In genomic region chr2:241224068-241224850, GRCh38 we compare ENCODE assay signal across 10 cellular contexts. TPM values are rescaled to one million over a fixed set of nuclear protein-coding genes. Genes with fewer than 3 reads are reported as not detected.
DNase-seq lines count a peak whose midpoint lies in the region; ATAC-seq, FAIRE-seq and TF ChIP-seq lines count a peak whose summit lies in the region.
"Had no signal": no experiment of that assay in that cellular context is flagged by ENCODE, and none has a peak within 500 bp of the region (broad histone marks: within the 10 kb centered on the region; RNA-seq: fewer than 3 reads in every experiment).

No MANE protein-coding gene starts in this region.

- H3K4me1 Mint-ChIP-seq in T-helper 17 cell (peaks cover 15% of the 10 kb centered on the region), immature natural killer cell (peaks cover 3 to 10% of the 10 kb centered on the region in 2 donors)
- H3K4me1 Mint-ChIP-seq in CD8-positive, alpha-beta T cell (ENCODE audit: low read depth): peaks cover under 1% of the 10 kb centered on the region

- no peaks in the 10 kb centered on the region for H3K9me3 ChIP-seq in T-helper 17 cell (ENCODE audit: control insufficient read depth, low read length, poor library complexity, severe bottlenecking)
- H3K9me3 ChIP-seq in small intestine (ENCODE audit: control insufficient read depth, low read depth): no peaks in the 10 kb centered on the region
- no peaks in the 10 kb centered on the region for H3K9me3 ChIP-seq in CD8-positive, alpha-beta T cell (ENCODE audit: low read length)

- no peak overlapping the region for H3K4me3 ChIP-seq in small intestine (ENCODE audit: low read depth in 1 of 2, low read length in 2 of 2)
- no peak overlapping the region for H3K4me3 ChIP-seq in CD8-positive, alpha-beta T cell (ENCODE audit: low read depth, low read length)

- H3K27ac Mint-ChIP-seq in T-helper 17 cell (peak overlapping the region; percentile 69), immature natural killer cell (no peak overlapping the region)
- no peak overlapping the region for H3K27ac Mint-ChIP-seq in CD8-positive, alpha-beta T cell

- intact Hi-C loops in CD8-positive, alpha-beta T cell (cut with DNase I, micrococcal nuclease): no loop called here

- POLR2A ChIA-PET in CD8-positive, alpha-beta T cell (lab: Charles Lee): no interaction called here

- no peaks in the 10 kb centered on the region for H3K27me3 ChIP-seq in small intestine (ENCODE audit: control insufficient read depth in 2 of 2, insufficient read depth in 2 of 2, low read length in 2 of 2)
- no peaks in the 10 kb centered on the region for H3K27me3 ChIP-seq in CD8-positive, alpha-beta T cell (ENCODE audit: insufficient read depth, low read length)

- no peak for ATAC-seq in T-helper 17 cell
- no peak for ATAC-seq in CD8-positive, alpha-beta T cell

- no peak overlapping the region for H3K27ac ChIP-seq in small intestine (ENCODE audit: low read depth in 1 of 2, low read length in 1 of 2)
- no peak overlapping the region for H3K27ac ChIP-seq in CD8-positive, alpha-beta T cell (ENCODE audit: low read depth, low read length)

- H3K36me3 Mint-ChIP-seq in T-helper 17 cell (ENCODE audit: low read depth): no peaks in the 10 kb centered on the region
- peaks cover 7 to 17% (median 9%) of the 10 kb centered on the region in 3 donors for H3K36me3 Mint-ChIP-seq in immature natural killer cell
- H3K36me3 Mint-ChIP-seq in CD8-positive, alpha-beta T cell: peaks cover 31% of the 10 kb centered on the region

- H3K36me3 ChIP-seq in small intestine (ENCODE audit: control insufficient read depth in 2 of 2, insufficient read depth in 2 of 2, low read length in 2 of 2): peaks cover 8 to 13% of the 10 kb centered on the region in 2 donors
- peaks cover 19% of the 10 kb centered on the region for H3K36me3 ChIP-seq in CD8-positive, alpha-beta T cell (ENCODE audit: insufficient read depth, low read length)

- no peak overlapping the region for H3K4me3 Mint-ChIP-seq in T-helper 17 cell
- peak overlapping the region in 1 of 5 donors; percentile 29 for H3K4me3 Mint-ChIP-seq in immature natural killer cell
- H3K4me3 Mint-ChIP-seq in CD8-positive, alpha-beta T cell: no peak overlapping the region
- H3K4me3 Mint-ChIP-seq: central memory CD8-positive, alpha-beta T cell had no signal

- no peak for FAIRE-seq in small intestine (lab: Jason Lieb, UNC)

- TF ChIP-seq CTCF in CD8-positive, alpha-beta T cell (IDR thresholded peaks at IDR 0.05): no peak

- CTCF ChIA-PET in CD8-positive, alpha-beta T cell (lab: Charles Lee): interaction anchor here (2.0 kb wide), 1 partner anchor 9 kb away, joined by 5 read pairs; no protein-coding TSS in a partner anchor

- H3K9me3 Mint-ChIP-seq in immature natural killer cell: no peaks in the 10 kb centered on the region
- H3K9me3 Mint-ChIP-seq in CD8-positive, alpha-beta T cell: no peaks in the 10 kb centered on the region
- H3K9me3 Mint-ChIP-seq: central memory CD8-positive, alpha-beta T cell had no signal

- peaks cover 0 to 2% of the 10 kb centered on the region in 2 donors for H3K4me1 ChIP-seq in small intestine (ENCODE audit: control insufficient read depth in 2 of 2, insufficient read depth in 1 of 2, low read depth in 1 of 2, low read length in 1 of 2)
- no peaks in the 10 kb centered on the region for H3K4me1 ChIP-seq in CD8-positive, alpha-beta T cell (ENCODE audit: insufficient read depth, low read length)

- WGBS in small intestine, 3 donors: 16 to 37% (median 35%) methylated on average over 24 of the region's 24 CpGs

- no peaks in the 10 kb centered on the region for H3K27me3 Mint-ChIP-seq in T-helper 17 cell
- peaks cover 1 to 10% (median 3%) of the 10 kb centered on the region in 3 donors for H3K27me3 Mint-ChIP-seq in immature natural killer cell (ENCODE audit: low read depth in 3 of 3)
- H3K27me3 Mint-ChIP-seq in CD8-positive, alpha-beta T cell (ENCODE audit: low read depth): no peaks in the 10 kb centered on the region
- H3K27me3 Mint-ChIP-seq: central memory CD8-positive, alpha-beta T cell had no signal

- DNase-seq in ELR (ENCODE audit: low read depth): peak; percentile 83
- no peak for DNase-seq in T-helper 17 cell
- DNase-seq in fibroblast of the conjunctiva (ENCODE audit: low read depth): peak; percentile 27
- peak in 54 of 56 donors; percentile 26 to 94 (median 82) for DNase-seq in nucleus accumbens (lab: John Stamatoyannopoulos, UW)
- no peak for DNase-seq in NCI-H1417 (lab: John Stamatoyannopoulos, UW)
- DNase-seq in small intestine: no peak
- DNase-seq in immature natural killer cell: no peak
- DNase-seq in CD8-positive, alpha-beta T cell: no peak
- DNase-seq: SHP77 treated with DMSO at 0.1 percent for 48 hours had no signal

RNA-seq across cellular contexts. Expression of gene ANO7, which starts 35.8 kb away (rescaled TPM):
- total RNA-seq in T-helper 17 cell: under 1 TPM; 0.16 to 0.20 TPM
- polyA plus RNA-seq in small intestine (1 to 10 TPM; 1.1 to 7.2 (median 4.6) TPM), immature natural killer cell (under 1 TPM in 1 of 3 donors, not detected in 2; 0.40 TPM)
- under 1 TPM in 1 of 2 experiments, not detected in 1; 0.30 TPM for total RNA-seq in CD8-positive, alpha-beta T cell

Comparison
In these comparisons a context has a peak if more than half of its experiments do, and no peak if none do; other contexts are left out.
1. DNase-seq: peak in ELR (single experiment), fibroblast of the conjunctiva (single experiment) and nucleus accumbens (54 of 56); none in T-helper 17 cell (0 of 3), NCI-H1417 (0 of 3), small intestine (single experiment), immature natural killer cell (0 of 3) and CD8-positive, alpha-beta T cell (0 of 7).